Comparison of ENCODE assay signal across 1 cellular context in the genomic region with DNA sequence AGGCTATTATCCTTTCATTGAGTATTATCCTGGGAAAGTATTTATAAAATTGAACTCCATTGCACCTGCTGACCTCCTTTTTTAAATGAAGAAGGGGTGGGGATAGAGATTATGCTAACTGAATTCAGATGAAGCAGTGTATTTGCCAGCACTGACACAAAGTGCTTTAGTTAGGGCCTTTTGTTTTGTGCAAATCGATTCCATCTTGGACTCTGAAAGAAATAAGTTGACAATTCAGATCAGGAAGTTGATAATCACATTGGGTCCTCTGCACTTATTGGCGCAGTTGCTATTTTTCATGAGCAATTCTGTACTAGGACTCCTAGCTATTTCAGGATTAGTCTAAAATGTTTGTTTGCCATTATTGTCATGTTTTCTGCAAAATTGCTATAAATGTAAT.
TF ChIP-seq lines count a peak whose summit lies in the region.

No MANE protein-coding gene starts in this region.

TF ChIP-seq in HepG2, 621 proteins besides CTCF, POLR2A, EP300 and RAD21 (continued from another document):
- TF ChIP-seq, protein P1, sequence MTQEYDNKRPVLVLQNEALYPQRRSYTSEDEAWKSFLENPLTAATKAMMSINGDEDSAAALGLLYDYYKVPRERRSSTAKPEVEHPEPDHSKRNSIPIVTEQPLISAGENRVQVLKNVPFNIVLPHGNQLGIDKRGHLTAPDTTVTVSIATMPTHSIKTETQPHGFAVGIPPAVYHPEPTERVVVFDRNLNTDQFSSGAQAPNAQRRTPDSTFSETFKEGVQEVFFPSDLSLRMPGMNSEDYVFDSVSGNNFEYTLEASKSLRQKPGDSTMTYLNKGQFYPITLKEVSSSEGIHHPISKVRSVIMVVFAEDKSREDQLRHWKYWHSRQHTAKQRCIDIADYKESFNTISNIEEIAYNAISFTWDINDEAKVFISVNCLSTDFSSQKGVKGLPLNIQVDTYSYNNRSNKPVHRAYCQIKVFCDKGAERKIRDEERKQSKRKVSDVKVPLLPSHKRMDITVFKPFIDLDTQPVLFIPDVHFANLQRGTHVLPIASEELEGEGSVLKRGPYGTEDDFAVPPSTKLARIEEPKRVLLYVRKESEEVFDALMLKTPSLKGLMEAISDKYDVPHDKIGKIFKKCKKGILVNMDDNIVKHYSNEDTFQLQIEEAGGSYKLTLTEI (CRISPR knock-in tag; conservative IDR thresholded peaks at IDR 0.05), result no peak
- TF ChIP-seq ZNF275 (CRISPR knock-in tag; IDR thresholded peaks at IDR 0.05; ENCODE audit: borderline replicate concordance) (no peak), ZFP62 (CRISPR knock-in tag; IDR thresholded peaks at IDR 0.05) (no peak), IKZF1 (IDR thresholded peaks at IDR 0.05) (no peak), ZNF24 (IDR thresholded peaks at IDR 0.05) (no peak)
